In genomic region chr19:6056801-6057650, GRCh38 we compare ENCODE assay signal across 8 cellular contexts. TPM values are rescaled to one million over a fixed set of nuclear protein-coding genes. Genes with fewer than 3 reads are reported as not detected.
DNase-seq lines count a peak whose midpoint lies in the region; ATAC-seq, FAIRE-seq and TF ChIP-seq lines count a peak whose summit lies in the region.

No MANE protein-coding gene starts in this region.

- peak; percentile 88 for DNase-seq in DMS153 (lab: John Stamatoyannopoulos, UW)
- peak; percentile 78 for DNase-seq in NCI-H1417 treated with DMSO at 0.1 percent for 48 hours (lab: John Stamatoyannopoulos, UW)
- DNase-seq in activated T-helper 2 cell treated with anti-CD3 and anti-CD28 coated beads, Interferon-gamma antibody, Interleukin-2, Interleukin-4, amounts not matched to agents 10 μg/mL and 5 μg/mL and 100 μg/mL, durations not matched to agents 14 hours and 24 hours and 36 hours (ENCODE audit: low spot score) = no peak
- peak; percentile 96 for DNase-seq in glomerular endothelial cell (ENCODE audit: extremely low read depth, low read depth, low spot score)
- DNase-seq in pancreas = peak in 4 of 6 donors; percentile 38 to 43 (median 42)
- no peak for DNase-seq in NCI-H1930 (lab: John Stamatoyannopoulos, UW)
- no peak for DNase-seq in MM.1S

- peak overlapping the region; percentile 71 for H3K27ac Mint-ChIP-seq in activated T-helper 2 cell treated with anti-CD3 and anti-CD28 coated beads, Interferon-gamma antibody, Interleukin-2, Interleukin-4, amounts not matched to agents 10 μg/mL and 5 μg/mL and 100 μg/mL, durations not matched to agents 14 hours and 24 hours and 36 hours

- peaks cover 0 to 12% (median 0%) of the 10 kb centered on the region in 3 donors for H3K4me1 ChIP-seq in pancreas
- no peaks in the 10 kb centered on the region for H3K4me1 ChIP-seq in MM.1S (ENCODE audit: low read length)

- no peaks in the 10 kb centered on the region for H3K9me3 Mint-ChIP-seq in activated T-helper 2 cell treated with anti-CD3 and anti-CD28 coated beads, Interferon-gamma antibody, Interleukin-2, Interleukin-4, amounts not matched to agents 10 μg/mL and 5 μg/mL and 100 μg/mL, durations not matched to agents 14 hours and 24 hours and 36 hours

- no peak for TF ChIP-seq CTCF in pancreas (IDR thresholded peaks at IDR 0.05)
- TF ChIP-seq CTCF in MM.1S (IDR thresholded peaks at IDR 0.05; ENCODE audit: low read length) = no peak

- no peaks in the 10 kb centered on the region for H3K27me3 ChIP-seq in pancreas
- H3K27me3 ChIP-seq in MM.1S (replicated peaks; ENCODE audit: insufficient read depth, low read length) = peaks cover 95% of the 10 kb centered on the region

- H3K4me1 Mint-ChIP-seq in activated T-helper 2 cell treated with anti-CD3 and anti-CD28 coated beads, Interferon-gamma antibody, Interleukin-2, Interleukin-4, amounts not matched to agents 10 μg/mL and 5 μg/mL and 100 μg/mL, durations not matched to agents 14 hours and 24 hours and 36 hours (ENCODE audit: low read depth) = peaks cover 35% of the 10 kb centered on the region

- intact Hi-C loops in activated T-helper 2 cell treated with anti-CD3 and anti-CD28 coated beads, Interferon-gamma antibody, Interleukin-2, Interleukin-4, amounts not matched to agents 10 μg/mL and 5 μg/mL and 100 μg/mL, durations not matched to agents 14 hours and 24 hours and 36 hours (cut with micrococcal nuclease) = no loop called here
- intact Hi-C loops in pancreas (cut with DNase I) = no loop called here

- H3K27me3 Mint-ChIP-seq in activated T-helper 2 cell treated with anti-CD3 and anti-CD28 coated beads, Interferon-gamma antibody, Interleukin-2, Interleukin-4, amounts not matched to agents 10 μg/mL and 5 μg/mL and 100 μg/mL, durations not matched to agents 14 hours and 24 hours and 36 hours (ENCODE audit: low read depth) = peaks cover 2% of the 10 kb centered on the region

- 36 to 41% methylated on average over 28 of the region's 28 CpGs for WGBS in pancreas, 2 donors

- FAIRE-seq in pancreas (lab: Jason Lieb, UNC) = peak; percentile 97

- no peaks in the 10 kb centered on the region for H3F3A ChIP-seq in MM.1S (ENCODE audit: insufficient read depth, low read length)

- no peak overlapping the region for H3K4me3 Mint-ChIP-seq in activated T-helper 2 cell treated with anti-CD3 and anti-CD28 coated beads, Interferon-gamma antibody, Interleukin-2, Interleukin-4, amounts not matched to agents 10 μg/mL and 5 μg/mL and 100 μg/mL, durations not matched to agents 14 hours and 24 hours and 36 hours (ENCODE audit: low read depth)

- no peak overlapping the region for H3K4me2 ChIP-seq in MM.1S (ENCODE audit: low read depth, low read length)

- no peaks in the 10 kb centered on the region for H3K9me2 ChIP-seq in MM.1S (replicated peaks; ENCODE audit: insufficient read depth, low read length)

- no peak overlapping the region for H2AFZ ChIP-seq in MM.1S (ENCODE audit: low read length)

- no peak overlapping the region for H3K9ac ChIP-seq in MM.1S (ENCODE audit: low read length)

- H3K79me2 ChIP-seq in MM.1S (ENCODE audit: low read length) = no peaks in the 10 kb centered on the region

- H3K4me3 ChIP-seq in pancreas = no peak overlapping the region
- no peak overlapping the region for H3K4me3 ChIP-seq in MM.1S (ENCODE audit: low read length)

- H3K27ac ChIP-seq in pancreas (peak overlapping the region; percentile 20 to 79 (median 64)), MM.1S (ENCODE audit: low read length) (no peak overlapping the region)

- H3K9me3 ChIP-seq in pancreas = no peaks in the 10 kb centered on the region
- no peaks in the 10 kb centered on the region for H3K9me3 ChIP-seq in MM.1S (replicated peaks; ENCODE audit: insufficient read depth, low read length)

- H4K20me1 ChIP-seq in MM.1S (ENCODE audit: insufficient read depth, low read length) = no peaks in the 10 kb centered on the region

- no peaks in the 10 kb centered on the region for H3K36me3 Mint-ChIP-seq in activated T-helper 2 cell treated with anti-CD3 and anti-CD28 coated beads, Interferon-gamma antibody, Interleukin-2, Interleukin-4, amounts not matched to agents 10 μg/mL and 5 μg/mL and 100 μg/mL, durations not matched to agents 14 hours and 24 hours and 36 hours (ENCODE audit: low read depth)

- ATAC-seq in pancreas = peak; percentile 51 to 86 (median 78)
- ATAC-seq in GM19397 (IDR thresholded peaks at IDR 0.05; ENCODE audit: unreplicated experiment) = no peak

- H3K36me3 ChIP-seq in pancreas (no peaks in the 10 kb centered on the region), MM.1S (replicated peaks; ENCODE audit: insufficient read depth, low read length) (no peaks in the 10 kb centered on the region)

RNA-seq across cellular contexts. Expression of gene RFX2, which starts 53.3 kb away (rescaled TPM):
- total RNA-seq in activated T-helper 2 cell treated with anti-CD3 and anti-CD28 coated beads, Interferon-gamma antibody, Interleukin-2, Interleukin-4, amounts not matched to agents 10 μg/mL and 5 μg/mL and 100 μg/mL, durations not matched to agents 14 hours and 24 hours and 36 hours = 8.7 and 12.5 TPM in 2 replicates
- total RNA-seq in glomerular endothelial cell (5.3 and 7.9 TPM in 2 replicates), pancreas (1 to 10 TPM; 1.8 to 5.0 (median 3.4) TPM)
- 10 to 100 TPM in 1 of 2 donors, 1 to 10 TPM in 1; 2.8 to 14.0 TPM for polyA plus RNA-seq in pancreas

Comparison
In these comparisons a context has a peak if more than half of its experiments do, and no peak if none do; other contexts are left out.
1. DNase-seq: peak in DMS153 (single experiment), NCI-H1417 treated with DMSO at 0.1 percent for 48 hours (single experiment), glomerular endothelial cell (single experiment) and pancreas (4 of 6); none in activated T-helper 2 cell treated with anti-CD3 and anti-CD28 coated beads, Interferon-gamma antibody, Interleukin-2, Interleukin-4, amounts not matched to agents 10 μg/mL and 5 μg/mL and 100 μg/mL, durations not matched to agents 14 hours and 24 hours and 36 hours (single experiment), NCI-H1930 (0 of 2) and MM.1S (single experiment).